ENCODE assay signal across 10 cellular contexts in the genomic region with DNA sequence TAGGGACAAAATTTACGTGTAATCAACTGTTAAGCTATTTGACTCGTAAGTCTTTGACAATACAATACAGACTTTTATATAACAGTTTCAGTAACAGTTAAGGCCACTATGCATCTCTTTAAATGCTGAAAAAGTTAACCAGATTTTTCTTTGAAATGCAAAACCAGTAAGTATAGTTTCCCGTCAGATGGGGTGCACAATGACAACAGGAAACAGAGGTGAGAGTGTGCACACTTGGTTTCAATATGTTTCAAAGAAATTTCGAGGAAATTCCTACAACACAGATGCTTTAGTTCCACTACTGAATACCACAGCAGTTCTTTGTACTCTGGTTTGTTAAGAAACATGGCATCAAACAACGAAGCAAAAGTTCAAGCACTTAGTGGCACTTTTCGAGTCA. TPM values are rescaled to one million over a fixed set of nuclear protein-coding genes. Genes with fewer than 3 reads are reported as not detected.
A peak's percentile ranks its signal among the peaks of the same experiment; 100 is the strongest.
DNase-seq lines count a peak whose midpoint lies in the region; ATAC-seq, FAIRE-seq and TF ChIP-seq lines count a peak whose summit lies in the region.
"Had no signal": no experiment of that assay in that cellular context is flagged by ENCODE, and none has a peak within 500 bp of the region (broad histone marks: within the 10 kb centered on the region; RNA-seq: fewer than 3 reads in every experiment).

No MANE protein-coding gene starts in this region.

- dilution Hi-C loops in IMR-90 (cut with HindIII; ENCODE audit: low sequenced_read_pairs, unreplicated experiment) = no loop called here

- no peak overlapping the region for H2AK5ac ChIP-seq in IMR-90 (ENCODE audit: low read depth, low read length)

- H3K27me3 ChIP-seq in DOHH2 (ENCODE audit: control insufficient read depth, low read length) (peaks cover 60% of the 10 kb centered on the region), IMR-90 (ENCODE audit: control insufficient read depth, insufficient read depth, low read length) (peaks cover 2% of the 10 kb centered on the region; the same call in 1 of the 2 replicates), GM12878 (replicated peaks in 1 of 2; ENCODE audit: control insufficient read depth in 2 of 2, insufficient read depth in 2 of 2, low read length in 1 of 2) (no peaks in the 10 kb centered on the region), MG63 (peaks cover 14% of the 10 kb centered on the region)

- no peak overlapping the region for H3K27ac ChIP-seq in DOHH2 (ENCODE audit: low read depth, low read length)
- no peak overlapping the region for H3K27ac ChIP-seq in IMR-90 (ENCODE audit: insufficient read depth, low read length)
- H3K27ac ChIP-seq in GM12878 (ENCODE audit: control insufficient read depth, insufficient read depth) = peak overlapping the region; percentile 81

- H3K79me1 ChIP-seq in IMR-90 (ENCODE audit: low read depth in 1 of 2, low read length in 2 of 2) = no peaks in the 10 kb centered on the region

- H3K4ac ChIP-seq in IMR-90 (ENCODE audit: low read depth, low read length) = no peak overlapping the region

- H3K9ac ChIP-seq in IMR-90 (ENCODE audit: low read depth, low read length) = no peak overlapping the region
- peak overlapping the region; percentile 57; the same call in 1 of the 2 replicates for H3K9ac ChIP-seq in GM12878 (ENCODE audit: control insufficient read depth, insufficient read depth, low read length)
- H3K9ac ChIP-seq: SK-N-SH had no signal

- TF ChIP-seq RAD21 in IMR-90 (IDR thresholded peaks at IDR 0.05; ENCODE audit: low read length) (no peak), GM12878 (IDR thresholded peaks at IDR 0.05; ENCODE audit: insufficient read depth, low read depth, low read length) (no peak)

- H3K4me1 ChIP-seq in DOHH2 (ENCODE audit: control insufficient read depth, low read length) (peaks cover 23% of the 10 kb centered on the region), IMR-90 (ENCODE audit: control insufficient read depth, insufficient read depth, low read length) (peaks cover 3% of the 10 kb centered on the region; the same call in 1 of the 2 replicates), GM12878 (ENCODE audit: control insufficient read depth, insufficient read depth, low read length) (peaks cover 44% of the 10 kb centered on the region)

- BruUV-seq in IMR-90 (replicated peaks; lab: Mats Ljungman, UMichigan) = no TSS peak
- BruUV-seq in GM12878 (replicated peaks; lab: Mats Ljungman, UMichigan) = no TSS peak

- TF ChIP-seq CTCF in DOHH2 (IDR thresholded peaks at IDR 0.05; ENCODE audit: low read depth, low read length, poor library complexity, severe bottlenecking) (no peak), IMR-90 (conservative IDR thresholded peaks at IDR 0.05; ENCODE audit: low read depth, low read length) (no peak), GM12878 (IDR thresholded peaks at IDR 0.05 in 2 of 3, conservative IDR thresholded peaks at IDR 0.05 in 1 of 3; ENCODE audit: control insufficient read depth in 2 of 3, extremely low read depth in 1 of 3, insufficient read depth in 1 of 3, low read depth in 3 of 3, low read length in 3 of 3) (no peak)

- no peak overlapping the region for H2BK5ac ChIP-seq in IMR-90 (ENCODE audit: low read depth, low read length, poor library complexity, severe bottlenecking)

- no peak overlapping the region for H2AK9ac ChIP-seq in IMR-90 (replicated peaks; ENCODE audit: low read depth, low read length, poor library complexity)

- no CpG with 5 or more reads among the region's 6 CpGs for WGBS in IMR-90 (ENCODE audit: extremely low coverage in 2 of 2, insufficient read length in 1 of 2), 2 experiments
- 0% methylated on average over 6 of the region's 6 CpGs for WGBS in GM12878 (ENCODE audit: insufficient coverage, insufficient replicate concordance, low lambda C conversion rate, missing lambda C conversion rate)

- no peaks in the 10 kb centered on the region for H3K9me2 ChIP-seq in DOHH2 (replicated peaks; ENCODE audit: control insufficient read depth, low read length)
- H3K9me2 ChIP-seq: SK-N-SH had no signal

- H2BK15ac ChIP-seq in IMR-90 (ENCODE audit: low read depth, low read length) = no peak overlapping the region

- H2AFZ ChIP-seq in IMR-90 (replicated peaks; ENCODE audit: low read length, poor library complexity) (no peak overlapping the region), GM12878 (ENCODE audit: control insufficient read depth, low read depth, low read length) (no peak overlapping the region; the same call in 1 of the 2 replicates)

- intact Hi-C loops in IMR-90 (cut with micrococcal nuclease) = no loop called here
- intact Hi-C loops in GM12878 (cut with micrococcal nuclease; ENCODE audit: unreplicated experiment) = loop anchor here (5.0 kb wide), 1 partner anchor 45 kb away; no protein-coding TSS in a partner anchor

- FAIRE-seq in GM12878 (lab: Jason Lieb, UNC) = peak; percentile 90

- H3K56ac ChIP-seq in IMR-90 (ENCODE audit: extremely low read depth, insufficient read depth, low read length) = no peak overlapping the region

- peaks cover 10% of the 10 kb centered on the region for H3F3A ChIP-seq in DOHH2 (ENCODE audit: control insufficient read depth, insufficient read depth)

- H4K20me1 ChIP-seq in DOHH2 (ENCODE audit: control insufficient read depth, insufficient read depth, low read depth, low read length) (no peaks in the 10 kb centered on the region), IMR-90 (ENCODE audit: insufficient read depth, low read length) (no peaks in the 10 kb centered on the region), GM12878 (ENCODE audit: control insufficient read depth, insufficient read depth) (no peaks in the 10 kb centered on the region)

- DNase-seq in IMR-90 (no peak), GM12878 (ENCODE audit: low read depth, low spot score) (peak; percentile 85), LoVo (ENCODE audit: low spot score) (no peak), left lobe of liver (ENCODE audit: low spot score) (no peak), COLO668 (lab: John Stamatoyannopoulos, UW; ENCODE audit: unreplicated experiment) (no peak), MG63 (no peak)
- DNase-seq: mesendoderm, SK-N-SH had no signal

- H3K23ac ChIP-seq in IMR-90 (ENCODE audit: low read depth, low read length) = 0 out of 2 replicates have a peak overlapping the region, but pooled peaks have one; percentile 23

- RAD21 ChIA-PET in GM12878 (lab: Charles Lee; ENCODE audit: unreplicated experiment) = interaction anchor here (0.6 to 17.4 kb wide), 10 partner anchors 8 to 75 kb away, joined by 3 to 419 read pairs (median 8); partner anchors contain the start of gene UBALD2

- no peak overlapping the region for H4K8ac ChIP-seq in IMR-90 (ENCODE audit: low read depth in 2 of 2, low read length in 2 of 2)

- H3K4me3 ChIP-seq in DOHH2 (ENCODE audit: low read length) = no peak overlapping the region
- H3K4me3 ChIP-seq in IMR-90 (ENCODE audit: insufficient read depth, low read depth, low read length) = no peak overlapping the region
- H3K4me3 ChIP-seq in GM12878 = no peak overlapping the region
- H3K4me3 ChIP-seq in MG63 = no peak overlapping the region

- TF ChIP-seq EP300 in GM12878 (IDR thresholded peaks at IDR 0.05; ENCODE audit: borderline replicate concordance in 1 of 2, control insufficient read depth in 1 of 2, low read depth in 2 of 2, low read length in 2 of 2) = peak; percentile 53 to 80; a peak in 3 of 4 replicates

- no peaks in the 10 kb centered on the region for H3K9me3 ChIP-seq in DOHH2 (ENCODE audit: control insufficient read depth, insufficient read depth, low read length)
- no peaks in the 10 kb centered on the region for H3K9me3 ChIP-seq in IMR-90 (ENCODE audit: control insufficient read depth, insufficient read depth, low read length)
- H3K9me3 ChIP-seq in GM12878 (replicated peaks; ENCODE audit: control insufficient read depth, insufficient read depth, low read length) = no peaks in the 10 kb centered on the region
- H3K9me3 ChIP-seq in MG63 = no peaks in the 10 kb centered on the region
- H3K9me3 ChIP-seq: SK-N-SH had no signal

- H3K18ac ChIP-seq in IMR-90 (ENCODE audit: low read depth, low read length) = no peak overlapping the region

- no peak overlapping the region for H4K91ac ChIP-seq in IMR-90 (ENCODE audit: insufficient read depth, low read depth, low read length)

- peak overlapping the region; percentile 17 for H3K4me2 ChIP-seq in DOHH2 (ENCODE audit: low read length)
- H3K4me2 ChIP-seq in IMR-90 (ENCODE audit: low read depth, low read length) = peak overlapping the region; percentile 5; the same call in 1 of the 2 replicates
- peak overlapping the region; percentile 74 for H3K4me2 ChIP-seq in GM12878 (ENCODE audit: control insufficient read depth, insufficient read depth)
- H3K4me2 ChIP-seq: SK-N-SH had no signal

- H3K14ac ChIP-seq in IMR-90 (replicated peaks; ENCODE audit: low read depth, low read length) = no peak overlapping the region

- no peak for TF ChIP-seq POLR2A in IMR-90 (IDR thresholded peaks at IDR 0.05; ENCODE audit: low read depth, low read length)
- TF ChIP-seq POLR2A in GM12878 (IDR thresholded peaks at IDR 0.05; ENCODE audit: low read depth, low read length) = no peak

- CTCF ChIA-PET in IMR-90 (lab: Yijun Ruan, JAX) (interaction anchor here (0.9 to 1.4 kb wide), 2 partner anchors 9 to 10 kb away, joined by 3 to 4 read pairs; no protein-coding TSS in a partner anchor), GM12878 (lab: Yijun Ruan, JAX) (interaction anchor here (0.8 to 6.7 kb wide), 13 partner anchors 8 to 268 kb away, joined by 3 to 57 read pairs (median 4); partner anchors contain the start of gene UBALD2)

- H3K79me2 ChIP-seq in DOHH2 (ENCODE audit: control insufficient read depth, low read length) = no peaks in the 10 kb centered on the region
- no peaks in the 10 kb centered on the region for H3K79me2 ChIP-seq in GM12878 (ENCODE audit: control insufficient read depth, insufficient read depth, low read length)

- no peak overlapping the region for H2BK20ac ChIP-seq in IMR-90 (ENCODE audit: low read depth, low read length)

- SMC1A ChIA-PET in GM12878 (lab: Charles Lee; ENCODE audit: uncharacterized antibody, unreplicated experiment) = interaction anchor here (0.6 to 2.8 kb wide), 20 partner anchors 8 to 88 kb away, joined by 3 to 33 read pairs (median 4); partner anchors contain the start of gene UBALD2

- in situ Hi-C loops in IMR-90 (cut with MboI; ENCODE audit: low sequenced_read_pairs) = no loop called here
- in situ Hi-C loops in GM12878 (cut with MboI) = no loop called here

- no peak overlapping the region for H2BK120ac ChIP-seq in IMR-90 (ENCODE audit: low read depth, low read length)

- H3K36me3 ChIP-seq in DOHH2 (ENCODE audit: control insufficient read depth, low read length) (no peaks in the 10 kb centered on the region), IMR-90 (ENCODE audit: control insufficient read depth, insufficient read depth, low read length) (no peaks in the 10 kb centered on the region), GM12878 (ENCODE audit: control insufficient read depth in 2 of 2, insufficient read depth in 2 of 2, low read length in 1 of 2) (no peaks in the 10 kb centered on the region), MG63 (no peaks in the 10 kb centered on the region)

- H4K5ac ChIP-seq in IMR-90 (ENCODE audit: low read depth, low read length) = no peak overlapping the region

- POLR2A ChIA-PET in IMR-90 (lab: Charles Lee; ENCODE audit: unreplicated experiment) (no interaction called here), GM12878 (lab: Charles Lee) (interaction anchor here (0.6 to 16.8 kb wide), 11 partner anchors 12 to 297 kb away, joined by 3 to 427 read pairs (median 4); partner anchors contain the start of gene UBALD2)

- ATAC-seq in GM19467 (IDR thresholded peaks at IDR 0.05; ENCODE audit: unreplicated experiment) (peak; percentile 56), IMR-90 (ENCODE audit: low read depth) (no peak; the same call in 1 of the 2 replicates), GM12878 (peak; percentile 84), left lobe of liver (no peak)

- H3K9me1 ChIP-seq in IMR-90 (ENCODE audit: insufficient read depth, low read length) = no peaks in the 10 kb centered on the region

RNA-seq across cellular contexts. Expression of gene RNF157, which starts 48.4 kb away (rescaled TPM):
- total RNA-seq in IMR-90 (2012; rRNA removed) (0.54 and 0.83 TPM in 2 replicates), GM12878 (2014; rRNA removed) (9.7 and 10.4 TPM in 2 replicates), GM12878 (2014; rRNA removed; fragmentation: Illumina TruSeq; extraction: Trizol) (10.4 and 11.8 TPM in 2 replicates), GM12878 (2021) (14.8 and 17.9 TPM in 2 replicates), left lobe of liver (12.4 TPM)
- polyA plus RNA-seq in IMR-90 (2012; rRNA removed) (1.1 and 1.3 TPM in 2 replicates), GM12878 (2011; rRNA removed) (6.0 and 7.3 TPM in 2 replicates), GM12878 (2014; fragmentation: Illumina TruSeq; extraction: Trizol) (14.1 and 15.9 TPM in 2 replicates), GM12878 (2014; fragmentation: Nextera tagmentation; extraction: Ambion mirVana) (1 to 10 TPM; 5.2 to 9.5 TPM), GM12878 (2014; rRNA removed) (12.1 and 12.3 TPM in 2 replicates), GM12878 (2016; fragmentation: Nextera tagmentation; extraction: Ambion mirVana) (1 to 10 TPM; 1.4 to 3.4 TPM)
- polyA plus RNA-seq in IMR-90 (2012; cell fraction: cytosol; rRNA removed) = 0.56 and 0.93 TPM in 2 replicates
- polyA plus RNA-seq in IMR-90 (2012; cell fraction: nucleus; rRNA removed; ENCODE audit: low replicate concordance) = 0.74 and 1.1 TPM in 2 replicates
- 1.4 and 2.8 TPM in 2 replicates for total RNA-seq in GM12878 (2013; cell fraction: nucleolus; rRNA removed)
- 5.8 TPM for polyA plus RNA-seq in GM12878 (2011; ENCODE audit: low read depth)
- polyA plus RNA-seq in GM12878 (2011; cell fraction: cytosol; rRNA removed) = 7.3 and 8.6 TPM in 2 replicates
- 3.7 and 4.7 TPM in 2 replicates for polyA plus RNA-seq in GM12878 (2011; cell fraction: nucleus; rRNA removed)
- 6.4 and 8.4 TPM in 2 replicates for polyA plus RNA-seq in GM12878 (2012)
- 6.6 and 10.4 TPM in 2 replicates for polyA minus RNA-seq in GM12878 (2011; rRNA and poly(A)+ RNA removed)
- polyA minus RNA-seq in GM12878 (2011; cell fraction: cytosol; rRNA and poly(A)+ RNA removed) = 3.1 and 4.8 TPM in 2 replicates
- polyA minus RNA-seq in GM12878 (2011; cell fraction: nucleus; rRNA and poly(A)+ RNA removed) = 2.5 and 6.2 TPM in 2 replicates
- 0.40 and 0.94 TPM in 2 replicates for total RNA-seq in MG63 (2014; rRNA removed; shearing (Covaris generic); ENCODE audit: low replicate concordance)

RNA-seq across cellular contexts. Expression of gene FOXJ1, which starts 50.8 kb away (rescaled TPM):
- total RNA-seq in IMR-90 (2012; rRNA removed) = not detected in 2 replicates
- 0.05 TPM in 1 of 2 replicates, not detected in the other for polyA plus RNA-seq in IMR-90 (2012; rRNA removed)
- 0.01 TPM in 1 of 2 replicates, not detected in the other for polyA plus RNA-seq in IMR-90 (2012; cell fraction: cytosol; rRNA removed)
- polyA plus RNA-seq in IMR-90 (2012; cell fraction: nucleus; rRNA removed; ENCODE audit: low replicate concordance) = 0.03 TPM in 2 replicates
- not detected in 2 replicates for total RNA-seq in GM12878 (2013; cell fraction: nucleolus; rRNA removed)
- total RNA-seq in GM12878 (2014; rRNA removed) = not detected in 2 replicates
- not detected in 2 replicates for total RNA-seq in GM12878 (2014; rRNA removed; fragmentation: Illumina TruSeq; extraction: Trizol)
- not detected in 2 replicates for total RNA-seq in GM12878 (2021)
- polyA plus RNA-seq in GM12878 (2011; ENCODE audit: low read depth) = not detected
- not detected in 2 replicates for polyA plus RNA-seq in GM12878 (2011; rRNA removed)
- not detected in 2 replicates for polyA plus RNA-seq in GM12878 (2011; cell fraction: cytosol; rRNA removed)
- not detected in 2 replicates for polyA plus RNA-seq in GM12878 (2011; cell fraction: nucleus; rRNA removed)
- polyA plus RNA-seq in GM12878 (2012) = 0.11 TPM in 1 of 2 replicates, not detected in the other
- not detected in 2 replicates for polyA plus RNA-seq in GM12878 (2014; fragmentation: Illumina TruSeq; extraction: Trizol)
- polyA plus RNA-seq in GM12878 (2014; fragmentation: Nextera tagmentation; extraction: Ambion mirVana) = not detected
- not detected in 2 replicates for polyA plus RNA-seq in GM12878 (2014; rRNA removed)
- not detected for polyA plus RNA-seq in GM12878 (2016; fragmentation: Nextera tagmentation; extraction: Ambion mirVana)
- not detected in 2 replicates for polyA minus RNA-seq in GM12878 (2011; rRNA and poly(A)+ RNA removed)
- not detected in 2 replicates for polyA minus RNA-seq in GM12878 (2011; cell fraction: cytosol; rRNA and poly(A)+ RNA removed)
- polyA minus RNA-seq in GM12878 (2011; cell fraction: nucleus; rRNA and poly(A)+ RNA removed) = not detected in 2 replicates
- 0.08 TPM for total RNA-seq in left lobe of liver
- total RNA-seq in MG63 (2014; rRNA removed; shearing (Covaris generic); ENCODE audit: low replicate concordance) = not detected in 2 replicates
- polyA plus RNA-seq: SK-N-SH had no signal

Comparison
In these comparisons a context has a peak if more than half of its experiments do, and no peak if none do; other contexts are left out.
1. H3K4me2 ChIP-seq: peak in every context shown above with its lines; median percentile 74 in GM12878; 17 in DOHH2; 5 in IMR-90.
2. ATAC-seq: peak in GM19467 (single experiment) and GM12878 (single experiment); none in IMR-90 (single experiment) and left lobe of liver (single experiment).